8 cellular contexts compared by ENCODE assay signal in genomic region chr3:172040078-172040975, GRCh38. TPM values are rescaled to one million over a fixed set of nuclear protein-coding genes. Genes with fewer than 3 reads are reported as not detected.
DNase-seq lines count a peak whose midpoint lies in the region; ATAC-seq and TF ChIP-seq lines count a peak whose summit lies in the region.

No MANE protein-coding gene starts in this region.

- H4K8ac ChIP-seq in mesenchymal stem cell (ENCODE audit: low read length): peak overlapping the region; percentile 98

- H3K9me3 ChIP-seq in endodermal cell (ENCODE audit: control insufficient read depth, low read length) (no peaks in the 10 kb centered on the region), mesenchymal stem cell (ENCODE audit: control insufficient read depth, low read length) (no peaks in the 10 kb centered on the region)

- peak overlapping the region; percentile 88 for H2AK5ac ChIP-seq in mesenchymal stem cell (ENCODE audit: low read length, severe bottlenecking)

- H3K23ac ChIP-seq in mesenchymal stem cell (ENCODE audit: low read length in 2 of 2): peak overlapping the region in 1 of 2 experiments; percentile 79

- H3K4me3 ChIP-seq in endodermal cell (ENCODE audit: low read length) (peak overlapping the region; percentile 97), mesenchymal stem cell (ENCODE audit: insufficient read depth in 1 of 2, low read depth in 1 of 2, low read length in 2 of 2) (peak overlapping the region; percentile 88 to 95)

- H3K4me1 ChIP-seq in endodermal cell (ENCODE audit: control insufficient read depth, insufficient read depth, low read length) (peaks cover 12% of the 10 kb centered on the region), mesenchymal stem cell (ENCODE audit: control insufficient read depth, insufficient read depth, low read depth, low read length) (peaks cover 3% of the 10 kb centered on the region)

- H3K9ac ChIP-seq in endodermal cell (ENCODE audit: extremely low read depth, low read length, poor library complexity, severe bottlenecking) (peak overlapping the region; percentile 98), mesenchymal stem cell (ENCODE audit: low read length) (peak overlapping the region; percentile 98)

- peak overlapping the region; percentile 99 for H2BK5ac ChIP-seq in mesenchymal stem cell (ENCODE audit: low read depth, low read length, poor library complexity, severe bottlenecking)

- no peaks in the 10 kb centered on the region for H3K9me3 Mint-ChIP-seq in endodermal cell

- H3K4me2 ChIP-seq in mesenchymal stem cell (ENCODE audit: low read length, poor library complexity, severe bottlenecking): peak overlapping the region; percentile 38

- no peaks in the 10 kb centered on the region for H3K79me1 ChIP-seq in mesenchymal stem cell (replicated peaks; ENCODE audit: low read length, poor library complexity, severe bottlenecking)

- peak overlapping the region; percentile 99 to 100 for H3K18ac ChIP-seq in mesenchymal stem cell (ENCODE audit: low read depth in 1 of 2, low read length in 2 of 2)

- H2BK120ac ChIP-seq in mesenchymal stem cell (ENCODE audit: low read depth, low read length): peak overlapping the region; percentile 100

- peak; percentile 57 for TF ChIP-seq CTCF in endodermal cell (conservative IDR thresholded peaks at IDR 0.05)

- H3K4ac ChIP-seq in mesenchymal stem cell (ENCODE audit: low read depth in 1 of 2, low read length in 2 of 2): peak overlapping the region; percentile 94 to 99

- H3K27me3 Mint-ChIP-seq in endodermal cell (ENCODE audit: insufficient read depth): no peaks in the 10 kb centered on the region

- H2BK12ac ChIP-seq in mesenchymal stem cell (ENCODE audit: low read length in 2 of 2): peak overlapping the region in 1 of 2 experiments; percentile 63

- H2AFZ ChIP-seq in mesenchymal stem cell (ENCODE audit: low read depth, low read length): no peak overlapping the region

- WGBS in endodermal cell (ENCODE audit: insufficient coverage in 1 of 2, insufficient read length in 1 of 2), 2 experiments: 0% methylated on average over 9 to 102 of the region's 103 CpGs
- 1% methylated on average over 62 of the region's 103 CpGs for WGBS in mesenchymal stem cell

- DNase-seq in NCI-H1417 (lab: John Stamatoyannopoulos, UW): peak; percentile 30 to 77 (median 70)
- DNase-seq in NCI-H1417 treated with DMSO at 0.1 percent for 48 hours (lab: John Stamatoyannopoulos, UW): no peak
- peak; percentile 74 for DNase-seq in NCI-H226
- DNase-seq in activated CD8-positive, alpha-beta memory T cell treated with anti-CD3 and anti-CD28 coated beads, Interleukin-2, amount 50 U/mL, for 4 hours: peak; percentile 41
- peak; percentile 92 for DNase-seq in endodermal cell
- DNase-seq in mesenchymal stem cell: peak; percentile 88
- peak; percentile 25 for DNase-seq in stimulated activated CD8-positive, alpha-beta memory T cell treated with anti-CD3 and anti-CD28 coated beads, Interleukin-4, amount 100 ng/mL, for 24 hours (ENCODE audit: low read depth)

- H3K27me3 ChIP-seq in endodermal cell (ENCODE audit: control insufficient read depth, insufficient read depth, low read length, poor library complexity, severe bottlenecking) (no peaks in the 10 kb centered on the region), mesenchymal stem cell (ENCODE audit: control insufficient read depth in 1 of 2, insufficient read depth in 1 of 2, low read length in 2 of 2) (no peaks in the 10 kb centered on the region)

- H3K4me1 Mint-ChIP-seq in endodermal cell: peaks cover 48% of the 10 kb centered on the region

- H3K4me3 Mint-ChIP-seq in endodermal cell: peak overlapping the region; percentile 84

- peak overlapping the region; percentile 99 for H2BK15ac ChIP-seq in mesenchymal stem cell (ENCODE audit: low read depth, poor library complexity, severe bottlenecking)

- H4K91ac ChIP-seq in mesenchymal stem cell (ENCODE audit: low read length): peak overlapping the region; percentile 98

- H3K36me3 Mint-ChIP-seq in endodermal cell (ENCODE audit: low read depth): peaks cover 9% of the 10 kb centered on the region

- H3K27ac ChIP-seq in endodermal cell (ENCODE audit: low read depth, low read length) (peak overlapping the region; percentile 91), mesenchymal stem cell (ENCODE audit: low read length, poor library complexity, severe bottlenecking) (peak overlapping the region; percentile 93)

- ATAC-seq in HG02759 (IDR thresholded peaks at IDR 0.05; ENCODE audit: unreplicated experiment): peak; percentile 37

- peak overlapping the region; percentile 64 to 100 for H3K14ac ChIP-seq in mesenchymal stem cell (ENCODE audit: low read length in 2 of 2)

- peak overlapping the region; percentile 86 for H3K27ac Mint-ChIP-seq in endodermal cell

- peaks cover 17% of the 10 kb centered on the region for H3K36me3 ChIP-seq in endodermal cell (ENCODE audit: control insufficient read depth, insufficient read depth, low read length)
- H3K36me3 ChIP-seq in mesenchymal stem cell (ENCODE audit: control insufficient read depth in 1 of 2, insufficient read depth in 2 of 2, low read depth in 1 of 2, low read length in 2 of 2): peaks cover 3 to 4% of the 10 kb centered on the region in 2 experiments

RNA-seq across cellular contexts. Expression of gene FNDC3B, which starts 0.9 kb away (rescaled TPM):
- 100 to 1,000 TPM in 1 of 2 donors, 10 to 100 TPM in 1; 80.6 to 107 TPM for total RNA-seq in endodermal cell
- 31.9 TPM for polyA plus RNA-seq in endodermal cell (2013, experiment 1 of 2)
- 32.7 TPM for polyA plus RNA-seq in endodermal cell (2013, experiment 2 of 2)
- polyA plus RNA-seq in mesenchymal stem cell (2013, experiment 1 of 2): 183 TPM
- 178 TPM for polyA plus RNA-seq in mesenchymal stem cell (2013, experiment 2 of 2)
